19 cellular contexts compared by ENCODE assay signal in genomic region chr4:76758996-76759395, GRCh38.
DNase-seq lines count a peak whose midpoint lies in the region; ATAC-seq and TF ChIP-seq lines count a peak whose summit lies in the region.
"Had no signal": no experiment of that assay in that cellular context is flagged by ENCODE, and none has a peak within 500 bp of the region (broad histone marks: within the 10 kb centered on the region; RNA-seq: fewer than 3 reads in every experiment).

No MANE protein-coding gene starts in this region.

- no peaks in the 10 kb centered on the region for H3K36me3 Mint-ChIP-seq in activated naive CD4-positive, alpha-beta T cell treated with anti-CD3 and anti-CD28 coated beads, Interleukin-2, amount 50 U/mL, for 72 hours
- H3K36me3 Mint-ChIP-seq in activated naive CD4-positive, alpha-beta T cell treated with anti-CD3 and anti-CD28 coated beads, Interleukin-2, amount 10 ng/mL, durations not matched to agents 7 days and 5 days, result no peaks in the 10 kb centered on the region
- H3K36me3 Mint-ChIP-seq in Calu3 (ENCODE audit: insufficient read depth, unreplicated experiment) (peaks cover 44% of the 10 kb centered on the region), T-cell (no peaks in the 10 kb centered on the region)
- H3K36me3 Mint-ChIP-seq: activated naive CD4-positive, alpha-beta T cell treated with anti-CD3 and anti-CD28 coated beads, Interleukin-2, amount 50 U/mL, for 24 hours; CD8-positive, alpha-beta memory T cell had no signal

- POLR2A ChIA-PET in T-cell (lab: Charles Lee), result no interaction called here

- H3K27ac Mint-ChIP-seq in activated naive CD4-positive, alpha-beta T cell treated with anti-CD3 and anti-CD28 coated beads, Interleukin-2, amount 50 U/mL, for 72 hours, result no peak overlapping the region
- no peak overlapping the region for H3K27ac Mint-ChIP-seq in activated naive CD4-positive, alpha-beta T cell treated with anti-CD3 and anti-CD28 coated beads, Interleukin-2, amount 10 ng/mL, durations not matched to agents 7 days and 5 days
- H3K27ac Mint-ChIP-seq in Calu3 (ENCODE audit: unreplicated experiment), result no peak overlapping the region
- no peak overlapping the region for H3K27ac Mint-ChIP-seq in T-cell
- H3K27ac Mint-ChIP-seq: activated naive CD4-positive, alpha-beta T cell treated with anti-CD3 and anti-CD28 coated beads, Interleukin-2, amount 50 U/mL, for 24 hours; CD8-positive, alpha-beta memory T cell; T-helper 2 cell treated with Interferon-gamma antibody and Interleukin-4, amounts not matched to agents 5 μg/mL and 100 μg/mL, for 36 hours had no signal

- H3K27me3 ChIP-seq in adrenal gland, result no peaks in the 10 kb centered on the region
- H3K27me3 ChIP-seq: breast epithelium, right atrium auricular region, uterus had no signal

- 45 to 62% (median 58%) methylated on average over 3 of the region's 3 CpGs for WGBS in adrenal gland, 4 donors

- no peaks in the 10 kb centered on the region for H3K9me3 Mint-ChIP-seq in activated naive CD4-positive, alpha-beta T cell treated with anti-CD3 and anti-CD28 coated beads, Interleukin-2, amount 50 U/mL, for 72 hours
- H3K9me3 Mint-ChIP-seq in activated naive CD4-positive, alpha-beta T cell treated with anti-CD3 and anti-CD28 coated beads, Interleukin-2, amount 10 ng/mL, durations not matched to agents 7 days and 5 days, result no peaks in the 10 kb centered on the region
- H3K9me3 Mint-ChIP-seq in Calu3 (ENCODE audit: low read depth, unreplicated experiment) (no peaks in the 10 kb centered on the region), T-cell (no peaks in the 10 kb centered on the region)
- H3K9me3 Mint-ChIP-seq: activated naive CD4-positive, alpha-beta T cell treated with anti-CD3 and anti-CD28 coated beads, Interleukin-2, amount 50 U/mL, for 24 hours; CD8-positive, alpha-beta memory T cell; T-helper 2 cell treated with Interferon-gamma antibody and Interleukin-4, amounts not matched to agents 5 μg/mL and 100 μg/mL, for 36 hours had no signal

- H3K27me3 Mint-ChIP-seq in activated naive CD4-positive, alpha-beta T cell treated with anti-CD3 and anti-CD28 coated beads, Interleukin-2, amount 10 ng/mL, durations not matched to agents 7 days and 5 days, result peaks cover 28% of the 10 kb centered on the region
- no peaks in the 10 kb centered on the region for H3K27me3 Mint-ChIP-seq in Calu3 (ENCODE audit: unreplicated experiment)
- H3K27me3 Mint-ChIP-seq in T-cell, result peaks cover 10% of the 10 kb centered on the region in 2 donors
- H3K27me3 Mint-ChIP-seq: activated naive CD4-positive, alpha-beta T cell treated with anti-CD3 and anti-CD28 coated beads, Interleukin-2, amount 50 U/mL, for 24 hours had no signal

- ATAC-seq in activated naive CD4-positive, alpha-beta T cell treated with anti-CD3 and anti-CD28 coated beads, Interleukin-2, amount 50 U/mL, for 72 hours, result peak; percentile 85 to 96
- ATAC-seq in HG03196 (IDR thresholded peaks at IDR 0.05; ENCODE audit: unreplicated experiment), result peak; percentile 51
- no peak for ATAC-seq in T-cell (replicated peaks in 1 of 4)

- no peak overlapping the region for H3K4me3 ChIP-seq in adrenal gland
- H3K4me3 ChIP-seq: breast epithelium, right atrium auricular region, uterus had no signal

- no peak overlapping the region for H3K4me3 Mint-ChIP-seq in activated naive CD4-positive, alpha-beta T cell treated with anti-CD3 and anti-CD28 coated beads, Interleukin-2, amount 10 ng/mL, durations not matched to agents 7 days and 5 days
- no peak overlapping the region for H3K4me3 Mint-ChIP-seq in Calu3 (ENCODE audit: low read depth, unreplicated experiment)
- H3K4me3 Mint-ChIP-seq in T-cell, result no peak overlapping the region
- H3K4me3 Mint-ChIP-seq: activated naive CD4-positive, alpha-beta T cell treated with anti-CD3 and anti-CD28 coated beads, Interleukin-2, amount 50 U/mL, for 24 hours; CD8-positive, alpha-beta memory T cell; T-helper 2 cell treated with Interferon-gamma antibody and Interleukin-4, amounts not matched to agents 5 μg/mL and 100 μg/mL, for 36 hours had no signal

- DNase-seq in activated naive CD4-positive, alpha-beta T cell treated with anti-CD3 and anti-CD28 coated beads, Interleukin-2, amount 50 U/mL, for 72 hours (ENCODE audit: low spot score in 2 of 2), result peak in 1 of 2 donors; percentile 13
- no peak for DNase-seq in activated naive CD4-positive, alpha-beta T cell treated with anti-CD3 and anti-CD28 coated beads, Interleukin-2, amount 10 ng/mL, durations not matched to agents 7 days and 5 days
- peak in 4 of 7 donors; percentile 32 to 48 (median 38) for DNase-seq in adrenal gland
- no peak for DNase-seq in NCI-H1048 (lab: John Stamatoyannopoulos, UW)
- DNase-seq in Calu3, result no peak
- no peak for DNase-seq in RKO (ENCODE audit: low spot score)
- no peak for DNase-seq in T-cell
- DNase-seq: activated CD4-positive, alpha-beta T cell treated with anti-CD3 and anti-CD28 coated beads for 4 hours; CD8-positive, alpha-beta memory T cell; DMS79 treated with DMSO at 0.1 percent for 48 hours; left colon; stimulated activated CD4-positive, alpha-beta T cell treated with anti-CD3 and anti-CD28 coated beads, Interleukin-1b, Interleukin-23, amount 100 ng/mL, for 48 hours; uterus had no signal

- no peaks in the 10 kb centered on the region for H3K4me1 Mint-ChIP-seq in activated naive CD4-positive, alpha-beta T cell treated with anti-CD3 and anti-CD28 coated beads, Interleukin-2, amount 10 ng/mL, durations not matched to agents 7 days and 5 days
- H3K4me1 Mint-ChIP-seq in Calu3 (ENCODE audit: low read depth, unreplicated experiment) (peaks cover 10% of the 10 kb centered on the region), T-cell (no peaks in the 10 kb centered on the region)
- H3K4me1 Mint-ChIP-seq: activated naive CD4-positive, alpha-beta T cell treated with anti-CD3 and anti-CD28 coated beads, Interleukin-2, amount 50 U/mL, for 24 hours; CD8-positive, alpha-beta memory T cell had no signal

- no peak for TF ChIP-seq POLR2A in adrenal gland (IDR thresholded peaks at IDR 0.05)

- no peak for TF ChIP-seq CTCF in adrenal gland (IDR thresholded peaks at IDR 0.05)
- no peak for TF ChIP-seq CTCF in Calu3 (IDR thresholded peaks at IDR 0.05; ENCODE audit: unreplicated experiment)

- H3K36me3 ChIP-seq in adrenal gland (replicated peaks in 1 of 2), result no peaks in the 10 kb centered on the region
- H3K36me3 ChIP-seq: uterus had no signal

- intact Hi-C loops in adrenal gland (cut with DNase I), result loop anchor here in 1 of 2 donors (10.0 kb wide), 1 partner anchor 244 kb away; no protein-coding TSS in a partner anchor
- intact Hi-C loops in Calu3 (cut with micrococcal nuclease; ENCODE audit: unreplicated experiment), result no loop called here

- BruUV-seq in Calu3 (replicated peaks; lab: Mats Ljungman, UMichigan), result no TSS peak

- peak overlapping the region in 2 of 5 donors; percentile 35 to 51 for H3K27ac ChIP-seq in adrenal gland
- H3K27ac ChIP-seq: epithelial cell of prostate, right atrium auricular region, uterus had no signal

- no peaks in the 10 kb centered on the region for H3K9me3 ChIP-seq in adrenal gland (replicated peaks in 1 of 3)
- H3K9me3 ChIP-seq: breast epithelium, right atrium auricular region, uterus had no signal

- H3K4me1 ChIP-seq in adrenal gland (replicated peaks in 1 of 2), result peaks cover 0 to 21% of the 10 kb centered on the region in 2 donors

- CTCF ChIA-PET in activated naive CD4-positive, alpha-beta T cell treated with anti-CD3 and anti-CD28 coated beads, Interleukin-2, amount 10 ng/mL, durations not matched to agents 7 days and 5 days (lab: Charles Lee), result interaction anchor here (1.3 kb wide), 1 partner anchor 9 kb away, joined by 3 read pairs; no protein-coding TSS in a partner anchor
- CTCF ChIA-PET in Calu3 (lab: Charles Lee), result no interaction called here
- CTCF ChIA-PET in T-cell (lab: Charles Lee), result interaction anchor here (0.7 to 1.3 kb wide), 2 partner anchors 213 to 238 kb away, joined by 3 read pairs; no protein-coding TSS in a partner anchor

Comparison
In these comparisons a context has a peak if more than half of its experiments do, and no peak if none do; other contexts are left out.
1. ATAC-seq: peak in activated naive CD4-positive, alpha-beta T cell treated with anti-CD3 and anti-CD28 coated beads, Interleukin-2, amount 50 U/mL, for 72 hours (2 of 2) and HG03196 (single experiment); none in T-cell (0 of 4).
2. DNase-seq: peak in adrenal gland (4 of 7); none in activated naive CD4-positive, alpha-beta T cell treated with anti-CD3 and anti-CD28 coated beads, Interleukin-2, amount 10 ng/mL, durations not matched to agents 7 days and 5 days (single experiment), NCI-H1048 (single experiment), Calu3 (single experiment), RKO (single experiment) and T-cell (0 of 34).